In the genomic region with DNA sequence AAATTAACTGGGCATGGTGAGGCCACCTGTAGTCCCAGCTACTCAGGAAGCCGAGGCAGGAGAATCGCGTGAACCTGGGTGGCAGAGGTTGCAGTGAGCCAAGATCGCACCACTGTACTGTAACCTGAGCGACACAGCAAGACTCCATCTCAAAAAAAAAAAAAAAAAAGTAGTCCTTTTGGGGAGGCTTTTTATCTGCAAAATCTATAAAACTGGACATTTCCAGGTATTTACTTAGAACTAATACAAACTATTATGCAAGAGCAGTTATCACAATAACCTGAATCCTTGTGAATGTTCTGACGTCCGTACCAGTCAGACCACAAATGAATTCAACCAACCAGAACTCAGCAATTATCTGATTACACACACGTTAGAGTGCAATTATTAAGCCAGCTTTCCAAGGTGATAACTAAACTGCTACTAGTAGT, we compare ENCODE assay signal across 16 cellular contexts. TPM values are rescaled to one million over a fixed set of nuclear protein-coding genes. Genes with fewer than 3 reads are reported as not detected.
"Had no signal": no experiment of that assay in that cellular context is flagged by ENCODE, and none has a peak within 500 bp of the region (broad histone marks: within the 10 kb centered on the region; RNA-seq: fewer than 3 reads in every experiment).

No MANE protein-coding gene starts in this region.

- H3K27ac ChIP-seq: cardiac muscle cell, esophagus muscularis mucosa, heart right ventricle, lower lobe of right lung, suprapubic skin, upper lobe of left lung, VCaP had no signal

- DNase-seq: activated CD4-positive, alpha-beta T cell treated with anti-CD3 and anti-CD28 coated beads for 1 hour; activated CD8-positive, alpha-beta memory T cell treated with anti-CD3 and anti-CD28 coated beads for 24 hours; activated effector memory CD4-positive, alpha-beta T cell treated with anti-CD3 and anti-CD28 coated beads, Interleukin-2, amount 50 U/mL, for 16 hours; activated T-cell treated with anti-CD3 and anti-CD28 coated beads, Interleukin-2, amount 50 U/mL, for 72 hours; effector CD8-positive, alpha-beta T cell; heart right ventricle; immature natural killer cell; lower lobe of right lung; nucleus accumbens; T-helper 17 cell; upper lobe of left lung had no signal

- H3K27me3 ChIP-seq: cardiac muscle cell, esophagus muscularis mucosa, heart right ventricle, suprapubic skin, upper lobe of left lung had no signal

- H3K9me3 ChIP-seq: esophagus muscularis mucosa, heart right ventricle, lower lobe of right lung, suprapubic skin, upper lobe of left lung had no signal

- H3K36me3 ChIP-seq: cardiac muscle cell, esophagus muscularis mucosa, heart right ventricle, lower lobe of right lung, suprapubic skin, upper lobe of left lung had no signal

- FAIRE-seq: astrocyte had no signal

- H3K4me1 ChIP-seq: esophagus muscularis mucosa, lower lobe of right lung, suprapubic skin, upper lobe of left lung had no signal

- H3K4me3 ChIP-seq: cardiac muscle cell, esophagus muscularis mucosa, heart right ventricle, lower lobe of right lung, suprapubic skin, upper lobe of left lung had no signal

RNA-seq across cellular contexts. Expression of a gene that starts 8.8 kb away (rescaled TPM):
- polyA plus RNA-seq: immature natural killer cell had no signal
